In genomic region chr16:58024673-58025350, GRCh38 we compare ENCODE assay signal across 8 cellular contexts. TPM values are rescaled to one million over a fixed set of nuclear protein-coding genes. Genes with fewer than 3 reads are reported as not detected.
DNase-seq lines count a peak whose midpoint lies in the region; ATAC-seq and TF ChIP-seq lines count a peak whose summit lies in the region.

No MANE protein-coding gene starts in this region.

- intact Hi-C loops in left lung (cut with DNase I), result loop anchor here (5.0 to 10.0 kb wide), 3 partner anchors 97 to 172 kb away; partner anchors contain the start of genes CFAP20 (in 1 of the 2) and CSNK2A2 (in 1 of the 2)

- H3K27me3 ChIP-seq in brain microvascular endothelial cell (replicated peaks), result peaks cover 12% of the 10 kb centered on the region
- H3K27me3 ChIP-seq in left lung, result peaks cover 0 to 45% of the 10 kb centered on the region in 2 donors
- no peaks in the 10 kb centered on the region for H3K27me3 ChIP-seq in stomach smooth muscle (ENCODE audit: control insufficient read depth in 1 of 2, insufficient read depth in 2 of 2, low read length in 2 of 2)

- in situ Hi-C loops in brain microvascular endothelial cell (cut with HindIII; ENCODE audit: low pct_ligation_motif_present, low sequenced_read_pairs), result no loop called here

- DNase-seq in COLO668 (lab: John Stamatoyannopoulos, UW; ENCODE audit: unreplicated experiment) (peak; percentile 75), NCI-H226 (peak; percentile 61), brain microvascular endothelial cell (no peak), left lung (peak; percentile 63 to 88), HEK293T (ENCODE audit: extremely low spot score) (no peak)

- H3K9me3 ChIP-seq in left lung (no peaks in the 10 kb centered on the region), stomach smooth muscle (ENCODE audit: control insufficient read depth in 2 of 2, low read length in 2 of 2) (no peaks in the 10 kb centered on the region)

- H3K4me3 ChIP-seq in brain microvascular endothelial cell (ENCODE audit: low read depth, low read length) (peak overlapping the region; percentile 52), left lung (peak overlapping the region; percentile 66 to 68), stomach smooth muscle (ENCODE audit: low read length in 2 of 2) (peak overlapping the region; percentile 75 to 79)

- CTCF ChIA-PET in HEK293T (lab: Yijun Ruan, JAX), result interaction anchor here (0.8 to 2.2 kb wide), 2 partner anchors 97 to 103 kb away, joined by 5 to 12 read pairs; no protein-coding TSS in a partner anchor

- H3K27ac ChIP-seq in brain microvascular endothelial cell (no peak overlapping the region), left lung (peak overlapping the region; percentile 79 to 80), stomach smooth muscle (ENCODE audit: low read length) (peak overlapping the region; percentile 60)

- TF ChIP-seq CTCF in brain microvascular endothelial cell (IDR thresholded peaks at IDR 0.05; ENCODE audit: low read depth, low read length, missing control alignments) (no peak), left lung (IDR thresholded peaks at IDR 0.05) (no peak)

- peaks cover 3% of the 10 kb centered on the region for H3K36me3 ChIP-seq in brain microvascular endothelial cell (replicated peaks)
- H3K36me3 ChIP-seq in left lung, result peaks cover 0 to 5% of the 10 kb centered on the region in 2 donors
- peaks cover 0 to 2% of the 10 kb centered on the region in 2 donors for H3K36me3 ChIP-seq in stomach smooth muscle (ENCODE audit: control insufficient read depth in 2 of 2, insufficient read depth in 2 of 2, low read length in 2 of 2)

- ATAC-seq in left lung, result peak; percentile 39
- no peak for ATAC-seq in HG02938 (IDR thresholded peaks at IDR 0.05; ENCODE audit: unreplicated experiment)
- no peak for ATAC-seq in HG02763 (IDR thresholded peaks at IDR 0.05; ENCODE audit: unreplicated experiment)

- H3K4me1 ChIP-seq in left lung, result peaks cover 23 to 87% of the 10 kb centered on the region in 2 donors
- H3K4me1 ChIP-seq in stomach smooth muscle (ENCODE audit: control insufficient read depth, insufficient read depth, low read length), result peaks cover 61% of the 10 kb centered on the region

- H3K9ac ChIP-seq in stomach smooth muscle (ENCODE audit: low read length in 2 of 2), result peak overlapping the region in 1 of 2 donors; percentile 29

- POLR2A ChIA-PET in HEK293T (lab: Yijun Ruan, JAX), result interaction anchor here (0.6 kb wide), 1 partner anchor 104 kb away, joined by 3 read pairs; the partner anchor contains the start of gene CFAP20

TF ChIP-seq in HEK293T, 16 proteins besides CTCF, POLR2A, EP300 and RAD21:
- no peak for TF ChIP-seq TARDBP (IDR thresholded peaks at IDR 0.05)
- TF ChIP-seq BHLHE40 (IDR thresholded peaks at IDR 0.05; ENCODE audit: borderline replicate concordance), result no peak
- TF ChIP-seq SP1 (IDR thresholded peaks at IDR 0.05), result no peak
- TF ChIP-seq ELF4 (IDR thresholded peaks at IDR 0.05), result no peak
- TF ChIP-seq FOXA1 (IDR thresholded peaks at IDR 0.05), result no peak
- no peak for TF ChIP-seq NFRKB (IDR thresholded peaks at IDR 0.05)
- no peak for TF ChIP-seq HDGF (IDR thresholded peaks at IDR 0.05; ENCODE audit: borderline replicate concordance)
- TF ChIP-seq PKNOX1 (IDR thresholded peaks at IDR 0.05), result no peak
- no peak for TF ChIP-seq ZNF384 (IDR thresholded peaks at IDR 0.05)
- TF ChIP-seq ARNT (IDR thresholded peaks at IDR 0.05), result no peak
- TF ChIP-seq FOXK2 (IDR thresholded peaks at IDR 0.05), result no peak
- TF ChIP-seq CTBP1 (IDR thresholded peaks at IDR 0.05; ENCODE audit: borderline replicate concordance), result no peak
- no peak for TF ChIP-seq LEF1 (IDR thresholded peaks at IDR 0.05; ENCODE audit: borderline replicate concordance)
- no peak for TF ChIP-seq L3MBTL2 (conservative IDR thresholded peaks at IDR 0.05)
- no peak for TF ChIP-seq FOXM1 (IDR thresholded peaks at IDR 0.05; ENCODE audit: borderline replicate concordance)
- no peak for TF ChIP-seq SUZ12 (IDR thresholded peaks at IDR 0.05)

RNA-seq across cellular contexts. Expression of gene MMP15, which starts 0.7 kb away (rescaled TPM):
- total RNA-seq in left lung, result 10 to 100 TPM; 25.3 to 38.7 TPM

RNA-seq across cellular contexts. Expression of gene USB1, which starts 23.6 kb away (rescaled TPM):
- 10 to 100 TPM; 48.0 to 50.9 TPM for total RNA-seq in left lung

RNA-seq across cellular contexts. Expression of gene ZNF319, which starts 24.3 kb away (rescaled TPM):
- total RNA-seq in left lung, result 10 to 100 TPM; 10.7 to 12.0 TPM

RNA-seq across cellular contexts. Expression of gene CNGB1, which starts 53.9 kb away (rescaled TPM):
- total RNA-seq in left lung, result under 1 TPM in 1 of 2 donors, not detected in 1; 0.23 TPM

Comparison
In these comparisons a context has a peak if more than half of its experiments do, and no peak if none do; other contexts are left out.
1. DNase-seq: peak in COLO668 (single experiment), NCI-H226 (single experiment) and left lung (2 of 2); none in brain microvascular endothelial cell (single experiment) and HEK293T (single experiment).
2. Peak in every context shown above with its lines, with median percentiles within 50 percentile points of each other: H3K4me3 ChIP-seq.